In genomic region chr6:137866914-137867684, GRCh38 we compare ENCODE assay signal across 1 cellular context.
TF ChIP-seq lines count a peak whose summit lies in the region.

TSS of gene TNFAIP3 (plus strand) at chr6:137867259. CDS start at chr6:137871228, 3,969 bp downstream.

TF ChIP-seq in GM12878, 131 proteins besides CTCF, POLR2A, EP300 and RAD21 (continued from another document):
- peak in 1 of 2 experiments; percentile 4; a peak in 1 of 4 replicates for TF ChIP-seq SRF (IDR thresholded peaks at IDR 0.05; ENCODE audit: low read depth in 2 of 2, low read length in 2 of 2)
- peak; percentile 94 for TF ChIP-seq POLR2AphosphoS2 (IDR thresholded peaks at IDR 0.05; ENCODE audit: low read depth, low read length)
- TF ChIP-seq SP1 (IDR thresholded peaks at IDR 0.05; ENCODE audit: low read depth, low read length), result peak; percentile 78
- TF ChIP-seq RELA (IDR thresholded peaks at IDR 0.05; ENCODE audit: borderline replicate concordance, partially characterized antibody), result peak; percentile 100
- TF ChIP-seq ATF2 (IDR thresholded peaks at IDR 0.05; ENCODE audit: low read length), result peak; percentile 52; the same call in 1 of the 2 replicates
- TF ChIP-seq EED (IDR thresholded peaks at IDR 0.05; ENCODE audit: low read depth), result peak; percentile 74; the same call in 1 of the 2 replicates
- peak; percentile 61 for TF ChIP-seq BCL3 (IDR thresholded peaks at IDR 0.05; ENCODE audit: borderline replicate concordance, insufficient read depth, low read depth, low read length, poor library complexity, severe bottlenecking)
- no peak for TF ChIP-seq ZNF622 (IDR thresholded peaks at IDR 0.05)
- TF ChIP-seq RBBP5 (conservative IDR thresholded peaks at IDR 0.05), result no peak
TF ChIP-seq in GM12878: peak in this region for 62.
